In genomic region chr15:73844356-73844755, GRCh38 we compare ENCODE assay signal across 32 cellular contexts. TPM values are rescaled to one million over a fixed set of nuclear protein-coding genes. Genes with fewer than 3 reads are reported as not detected.
A peak's percentile ranks its signal among the peaks of the same experiment; 100 is the strongest.
DNase-seq lines count a peak whose midpoint lies in the region; ATAC-seq, FAIRE-seq and TF ChIP-seq lines count a peak whose summit lies in the region.
"Had no signal": no experiment of that assay in that cellular context is flagged by ENCODE, and none has a peak within 500 bp of the region (broad histone marks: within the 10 kb centered on the region; RNA-seq: fewer than 3 reads in every experiment).

No MANE protein-coding gene starts in this region.

- H2AK5ac ChIP-seq in mesenchymal stem cell (ENCODE audit: low read length, severe bottlenecking), result no peak overlapping the region

- H3K4me1 ChIP-seq in GM23338 (ENCODE audit: insufficient read depth), result peaks cover 13% of the 10 kb centered on the region; the same call in 1 of the 2 replicates
- H3K4me1 ChIP-seq in NT2/D1 (ENCODE audit: insufficient read depth, insufficient read length), result peaks cover 3% of the 10 kb centered on the region
- H3K4me1 ChIP-seq in mesenchymal stem cell (ENCODE audit: control insufficient read depth, insufficient read depth, low read depth, low read length), result no peaks in the 10 kb centered on the region
- no peaks in the 10 kb centered on the region for H3K4me1 ChIP-seq in tibial nerve
- H3K4me1 ChIP-seq: right lobe of liver, SJSA1 had no signal

- no peak overlapping the region for H2BK120ac ChIP-seq in mesenchymal stem cell (ENCODE audit: low read depth, low read length)

- no peak overlapping the region for H3K4ac ChIP-seq in mesenchymal stem cell (ENCODE audit: low read depth in 1 of 2, low read length in 2 of 2)

- H4K91ac ChIP-seq in mesenchymal stem cell (ENCODE audit: low read length), result no peak overlapping the region

- TF ChIP-seq CTCF in GM23338 (conservative IDR thresholded peaks at IDR 0.05; ENCODE audit: low read depth in 2 of 2) (no peak), choroid plexus epithelial cell (conservative IDR thresholded peaks at IDR 0.05; ENCODE audit: low read depth, low read length) (no peak), tibial nerve (IDR thresholded peaks at IDR 0.05) (no peak)

- no peak overlapping the region for H3K9ac ChIP-seq in NT2/D1 (ENCODE audit: insufficient read length, low read depth)
- H3K9ac ChIP-seq in mesenchymal stem cell (ENCODE audit: low read length), result no peak overlapping the region

- H3K23ac ChIP-seq in mesenchymal stem cell (ENCODE audit: low read length in 2 of 2), result no peak overlapping the region

- no peak overlapping the region for H2BK5ac ChIP-seq in mesenchymal stem cell (ENCODE audit: low read depth, low read length, poor library complexity, severe bottlenecking)

- H2BK12ac ChIP-seq in mesenchymal stem cell (ENCODE audit: low read length in 2 of 2), result no peak overlapping the region

- TF ChIP-seq POLR2A in tibial nerve (IDR thresholded peaks at IDR 0.05), result no peak

- H4K20me1 ChIP-seq in GM23338 (replicated peaks; ENCODE audit: insufficient read depth), result no peaks in the 10 kb centered on the region

- no peak for TF ChIP-seq EP300 in tibial nerve (IDR thresholded peaks at IDR 0.05)

- H3K36me3 ChIP-seq in GM23338 (ENCODE audit: insufficient read depth), result no peaks in the 10 kb centered on the region
- no peaks in the 10 kb centered on the region for H3K36me3 ChIP-seq in NT2/D1 (ENCODE audit: insufficient read depth, insufficient read length, low read length)
- H3K36me3 ChIP-seq in mesenchymal stem cell (ENCODE audit: control insufficient read depth in 1 of 2, insufficient read depth in 2 of 2, low read depth in 1 of 2, low read length in 2 of 2), result no peaks in the 10 kb centered on the region
- H3K36me3 ChIP-seq in tibial nerve, result no peaks in the 10 kb centered on the region
- H3K36me3 ChIP-seq: heart right ventricle, right lobe of liver, SJSA1 had no signal

- H3K9me3 ChIP-seq in NT2/D1 (ENCODE audit: insufficient read depth, low read length) (no peaks in the 10 kb centered on the region; the same call in 1 of the 2 replicates), mesenchymal stem cell (ENCODE audit: control insufficient read depth, low read length) (no peaks in the 10 kb centered on the region), tibial nerve (no peaks in the 10 kb centered on the region)
- H3K9me3 ChIP-seq: right lobe of liver, SJSA1 had no signal

- no peak overlapping the region for H4K8ac ChIP-seq in mesenchymal stem cell (ENCODE audit: low read length)

- WGBS in mesenchymal stem cell, result 40% methylated on average over 1 of the region's 1 CpG
- whole genome bisulfite sequencing in tibial nerve, 2 donors, result 41 to 52% methylated on average over 1 of the region's 1 CpG

- H3K4me3 Mint-ChIP-seq in GM23338, result no peak overlapping the region
- H3K4me3 Mint-ChIP-seq: activated CD8-positive, alpha-beta T cell treated with anti-CD3 and anti-CD28 coated beads, Interleukin-2, amount 10 ng/mL, durations not matched to agents 7 days and 5 days; activated naive CD8-positive, alpha-beta T cell treated with anti-CD3 and anti-CD28 coated beads, Interleukin-2, amount 10 ng/mL, durations not matched to agents 7 days and 5 days; memory B cell; stimulated activated naive B cell treated with anti-CD40 and anti-IgM and Interleukin-4, amounts not matched to agents 10 μg/mL and 1 μg/mL and 100 μg/mL, for 72 hours had no signal

- H3K4me1 Mint-ChIP-seq in GM23338, result peaks cover 17% of the 10 kb centered on the region
- H3K4me1 Mint-ChIP-seq: activated naive CD8-positive, alpha-beta T cell treated with anti-CD3 and anti-CD28 coated beads, Interleukin-2, amount 10 ng/mL, durations not matched to agents 7 days and 5 days; memory B cell; stimulated activated naive B cell treated with anti-CD40 and anti-IgM and Interleukin-4, amounts not matched to agents 10 μg/mL and 1 μg/mL and 100 μg/mL, for 72 hours had no signal

- H3F3A ChIP-seq in GM23338 (replicated peaks; ENCODE audit: low read depth), result no peaks in the 10 kb centered on the region

- ATAC-seq in GM23338 (peak; percentile 35), HG03045 (IDR thresholded peaks at IDR 0.05; ENCODE audit: unreplicated experiment) (no peak)
- ATAC-seq: activated CD8-positive, alpha-beta T cell treated with anti-CD3 and anti-CD28 coated beads, Interleukin-2, amount 10 ng/mL, durations not matched to agents 7 days and 5 days; heart right ventricle; right lobe of liver; stimulated activated naive B cell treated with anti-CD40 and anti-IgM and Interleukin-4, amounts not matched to agents 10 μg/mL and 1 μg/mL and 100 μg/mL, for 72 hours had no signal

- H3K14ac ChIP-seq in mesenchymal stem cell (ENCODE audit: low read length in 2 of 2), result no peak overlapping the region

- no peaks in the 10 kb centered on the region for H3K27me3 Mint-ChIP-seq in GM23338 (ENCODE audit: insufficient read depth, low read depth, poor library complexity)

- H3K27ac ChIP-seq in GM23338 (ENCODE audit: low read depth) (no peak overlapping the region), mesenchymal stem cell (ENCODE audit: low read length, poor library complexity, severe bottlenecking) (no peak overlapping the region), tibial nerve (no peak overlapping the region)
- H3K27ac ChIP-seq: heart right ventricle, HL-60, right lobe of liver, SJSA1 had no signal

- H3K27ac Mint-ChIP-seq in GM23338, result no peak overlapping the region
- H3K27ac Mint-ChIP-seq: activated CD8-positive, alpha-beta T cell treated with anti-CD3 and anti-CD28 coated beads, Interleukin-2, amount 10 ng/mL, durations not matched to agents 7 days and 5 days; activated naive CD8-positive, alpha-beta T cell treated with anti-CD3 and anti-CD28 coated beads, Interleukin-2, amount 10 ng/mL, durations not matched to agents 7 days and 5 days; memory B cell; stimulated activated naive B cell treated with anti-CD40 and anti-IgM and Interleukin-4, amounts not matched to agents 10 μg/mL and 1 μg/mL and 100 μg/mL, for 72 hours had no signal

- FAIRE-seq in urothelium cell line (lab: Jason Lieb, UNC), result no peak
- FAIRE-seq: GM18507, TTC549 had no signal

- no peak overlapping the region for H3K4me2 ChIP-seq in GM23338
- no peak overlapping the region for H3K4me2 ChIP-seq in mesenchymal stem cell (ENCODE audit: low read length, poor library complexity, severe bottlenecking)

- no peak overlapping the region for H2BK15ac ChIP-seq in mesenchymal stem cell (ENCODE audit: low read depth, poor library complexity, severe bottlenecking)

- H3K79me1 ChIP-seq in mesenchymal stem cell (replicated peaks; ENCODE audit: low read length, poor library complexity, severe bottlenecking), result no peaks in the 10 kb centered on the region

- DNase-seq in GM23338 (ENCODE audit: low spot score) (peak; percentile 20), NT2/D1 (ENCODE audit: low read depth, low spot score) (peak; percentile 76), choroid plexus epithelial cell (ENCODE audit: low read depth) (peak; percentile 50), mesenchymal stem cell (peak; percentile 42), hippocampal formation (lab: John Stamatoyannopoulos, UW) (no peak), tibial nerve (ENCODE audit: low spot score in 2 of 2) (no peak), urothelium cell line (ENCODE audit: low spot score) (no peak)
- DNase-seq: activated CD8-positive, alpha-beta T cell treated with anti-CD3 and anti-CD28 coated beads, Interleukin-2, amount 10 ng/mL, durations not matched to agents 7 days and 5 days; activated effector memory CD4-positive, alpha-beta T cell treated with Interleukin-2 at 50 U/mL for 16 hours; activated naive CD8-positive, alpha-beta T cell treated with anti-CD3 and anti-CD28 coated beads, Interleukin-2, amount 10 ng/mL, durations not matched to agents 7 days and 5 days; C1 segment of cervical spinal cord; cerebellar nuclear complex; DND-41; heart right ventricle; NCI-H1105; NCI-H2029; right lobe of liver; stimulated activated CD4-positive, alpha-beta T cell treated with anti-CD3 and anti-CD28 coated beads, Interleukin-12 subunit alpha, Interleukin-12 subunit beta, amount 100 ng/mL, for 4 hours; stimulated activated CD4-positive, alpha-beta T cell treated with anti-CD3 and anti-CD28 coated beads, Interleukin-4, amount 100 ng/mL, for 4 hours; stimulated activated naive B cell treated with anti-CD40 and anti-IgM and Interleukin-4, amounts not matched to agents 10 μg/mL and 1 μg/mL and 100 μg/mL, for 72 hours had no signal

- no peaks in the 10 kb centered on the region for H3K27me3 ChIP-seq in GM23338 (ENCODE audit: insufficient read depth)
- peaks cover 2% of the 10 kb centered on the region for H3K27me3 ChIP-seq in NT2/D1 (ENCODE audit: insufficient read depth, insufficient read length)
- H3K27me3 ChIP-seq in mesenchymal stem cell (ENCODE audit: control insufficient read depth in 1 of 2, insufficient read depth in 1 of 2, low read length in 2 of 2), result peaks cover 66 to 81% of the 10 kb centered on the region in 2 experiments
- H3K27me3 ChIP-seq in tibial nerve, result peaks cover 0 to 11% of the 10 kb centered on the region in 2 donors
- H3K27me3 ChIP-seq: right lobe of liver had no signal

- H3K36me3 Mint-ChIP-seq in GM23338 (ENCODE audit: low read depth), result no peaks in the 10 kb centered on the region
- H3K36me3 Mint-ChIP-seq: activated naive CD8-positive, alpha-beta T cell treated with anti-CD3 and anti-CD28 coated beads, Interleukin-2, amount 10 ng/mL, durations not matched to agents 7 days and 5 days; memory B cell; stimulated activated naive B cell treated with anti-CD40 and anti-IgM and Interleukin-4, amounts not matched to agents 10 μg/mL and 1 μg/mL and 100 μg/mL, for 72 hours had no signal

- no peak overlapping the region for H3K18ac ChIP-seq in mesenchymal stem cell (ENCODE audit: low read depth in 1 of 2, low read length in 2 of 2)

- no peak overlapping the region for H3K4me3 ChIP-seq in GM23338
- H3K4me3 ChIP-seq in NT2/D1 (ENCODE audit: insufficient read length, low read depth), result no peak overlapping the region
- no peak overlapping the region for H3K4me3 ChIP-seq in choroid plexus epithelial cell (ENCODE audit: low read depth, low read length)
- no peak overlapping the region for H3K4me3 ChIP-seq in mesenchymal stem cell (ENCODE audit: insufficient read depth in 1 of 2, low read depth in 1 of 2, low read length in 2 of 2)
- no peak overlapping the region for H3K4me3 ChIP-seq in tibial nerve
- H3K4me3 ChIP-seq: heart right ventricle, right lobe of liver, SJSA1 had no signal

- H3K79me2 ChIP-seq in GM23338 (replicated peaks; ENCODE audit: insufficient read depth), result no peaks in the 10 kb centered on the region

- no peaks in the 10 kb centered on the region for H3K9me2 ChIP-seq in GM23338 (ENCODE audit: insufficient read depth)

- peaks cover 3% of the 10 kb centered on the region; the same call in 1 of the 3 replicates for H3K9me3 Mint-ChIP-seq in GM23338

- H2AFZ ChIP-seq in GM23338 (peak overlapping the region; percentile 38; the same call in 1 of the 2 replicates), mesenchymal stem cell (ENCODE audit: low read depth, low read length) (no peak overlapping the region)

TF ChIP-seq in GM23338, 12 proteins besides CTCF, POLR2A, EP300 and RAD21 (continues in another document):
- TF ChIP-seq ZNF331 (CRISPR knock-in tag; IDR thresholded peaks at IDR 0.05; ENCODE audit: low read depth) (no peak), NANOG (IDR thresholded peaks at IDR 0.05; ENCODE audit: borderline replicate concordance) (no peak)

RNA-seq across cellular contexts. Expression of gene TBC1D21, which starts 29.0 kb away (rescaled TPM):
- total RNA-seq in GM23338 (2014; rRNA removed; shearing (Covaris generic)), result not detected in 2 replicates
- not detected in 2 replicates for polyA plus RNA-seq in GM23338 (2016; fragmentation: Nextera tagmentation; extraction: Ambion mirVana)
- polyA plus RNA-seq in mesenchymal stem cell (2013, experiment 1 of 2), result not detected
- polyA plus RNA-seq in mesenchymal stem cell (2013, experiment 2 of 2), result not detected
- total RNA-seq in tibial nerve, result not detected
- total RNA-seq: activated CD8-positive, alpha-beta T cell treated with anti-CD3 and anti-CD28 coated beads, Interleukin-2, amount 10 ng/mL, durations not matched to agents 7 days and 5 days; activated naive CD8-positive, alpha-beta T cell treated with anti-CD3 and anti-CD28 coated beads, Interleukin-2, amount 10 ng/mL, durations not matched to agents 7 days and 5 days; heart right ventricle; M059J; myocyte; posterior vena cava; right lobe of liver; SJSA1; T-helper 1 cell treated with Interleukin-12 subunit alpha and Interleukin-12 subunit beta and Interleukin-4 antibody, amounts not matched to agents 30 ng/mL and 1 ng/mL, for 36 hours; ureter had no signal
- polyA plus RNA-seq: AG04450, heart right ventricle had no signal

Comparison
In these comparisons a context has a peak if more than half of its experiments do, and no peak if none do; other contexts are left out.
1. DNase-seq: peak in GM23338 (single experiment), NT2/D1 (single experiment), choroid plexus epithelial cell (single experiment) and mesenchymal stem cell (single experiment); none in hippocampal formation (0 of 2), tibial nerve (0 of 2) and urothelium cell line (single experiment).